Comparison of ENCODE assay signal across 19 cellular contexts in the genomic region with DNA sequence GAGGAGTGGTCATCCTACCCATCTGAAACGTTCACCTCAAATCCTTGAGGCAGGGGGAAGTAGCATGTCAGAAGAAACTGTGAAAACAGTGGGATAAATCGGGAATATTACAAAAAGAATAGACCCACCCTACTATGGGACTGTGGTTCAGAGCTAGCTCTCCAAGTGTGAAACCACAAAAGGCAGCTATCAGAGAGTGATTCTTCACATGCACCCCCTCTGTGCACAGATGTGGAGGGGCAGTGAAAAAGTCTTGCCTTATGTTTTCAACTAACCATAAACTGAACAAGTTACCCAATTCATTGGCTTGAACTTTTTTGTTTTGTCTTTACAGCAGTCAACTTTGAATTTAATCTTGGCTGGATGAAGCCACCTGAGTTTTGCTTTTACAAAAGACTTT.
DNase-seq lines count a peak whose midpoint lies in the region; ATAC-seq lines count a peak whose summit lies in the region.
"Had no signal": no experiment of that assay in that cellular context is flagged by ENCODE, and none has a peak within 500 bp of the region (broad histone marks: within the 10 kb centered on the region; RNA-seq: fewer than 3 reads in every experiment).

No MANE protein-coding gene starts in this region.

- peak; percentile 34 for DNase-seq in activated CD8-positive, alpha-beta T cell treated with anti-CD3 and anti-CD28 coated beads, Interleukin-2, amount 10 ng/mL, durations not matched to agents 7 days and 5 days
- DNase-seq in natural killer cell treated with Interleukin-12 subunit alpha and Interleukin-12 subunit beta and Interleukin-15 and Interleukin-18, amount 100 ng/mL, for 72 hours (ENCODE audit: low spot score): peak; percentile 60
- no peak for DNase-seq in LoVo (ENCODE audit: low spot score)
- no peak for DNase-seq in NCI-H2171 treated with DMSO at 0.1 percent for 48 hours (lab: John Stamatoyannopoulos, UW)
- no peak for DNase-seq in cerebellar cortex (ENCODE audit: low spot score)
- DNase-seq: activated CD4-positive, alpha-beta T cell treated with anti-CD3 and anti-CD28 coated beads, Interleukin-2, amount 10 ng/mL, durations not matched to agents 7 days and 5 days; AML-193; amniotic stem cell; COR-L47; kidney glomerular epithelial cell; MG63; PC-9; SIG-M5; spleen; stimulated activated CD4-positive, alpha-beta T cell treated with anti-CD3 and anti-CD28 coated beads, Interleukin-4, amount 100 ng/mL, for 24 hours; T-helper 1 cell had no signal

- no peak overlapping the region for H3K4me3 Mint-ChIP-seq in activated CD8-positive, alpha-beta T cell treated with anti-CD3 and anti-CD28 coated beads, Interleukin-2, amount 10 ng/mL, durations not matched to agents 7 days and 5 days
- no peak overlapping the region for H3K4me3 Mint-ChIP-seq in natural killer cell treated with Interleukin-12 subunit alpha and Interleukin-12 subunit beta and Interleukin-15 and Interleukin-18, amount 100 ng/mL, for 72 hours
- H3K4me3 Mint-ChIP-seq: activated CD4-positive, alpha-beta T cell treated with anti-CD3 and anti-CD28 coated beads, Interleukin-2, amount 10 ng/mL, durations not matched to agents 7 days and 5 days had no signal

- H3K27me3 Mint-ChIP-seq in activated CD8-positive, alpha-beta T cell treated with anti-CD3 and anti-CD28 coated beads, Interleukin-2, amount 10 ng/mL, durations not matched to agents 7 days and 5 days (ENCODE audit: low read depth): no peaks in the 10 kb centered on the region
- H3K27me3 Mint-ChIP-seq in natural killer cell treated with Interleukin-12 subunit alpha and Interleukin-12 subunit beta and Interleukin-15 and Interleukin-18, amount 100 ng/mL, for 72 hours: no peaks in the 10 kb centered on the region
- H3K27me3 Mint-ChIP-seq: activated CD4-positive, alpha-beta T cell treated with anti-CD3 and anti-CD28 coated beads, Interleukin-2, amount 10 ng/mL, durations not matched to agents 7 days and 5 days had no signal

- peak overlapping the region; percentile 53 for H3K27ac Mint-ChIP-seq in activated CD8-positive, alpha-beta T cell treated with anti-CD3 and anti-CD28 coated beads, Interleukin-2, amount 10 ng/mL, durations not matched to agents 7 days and 5 days
- no peak overlapping the region for H3K27ac Mint-ChIP-seq in natural killer cell treated with Interleukin-12 subunit alpha and Interleukin-12 subunit beta and Interleukin-15 and Interleukin-18, amount 100 ng/mL, for 72 hours
- H3K27ac Mint-ChIP-seq: activated CD4-positive, alpha-beta T cell treated with anti-CD3 and anti-CD28 coated beads, Interleukin-2, amount 10 ng/mL, durations not matched to agents 7 days and 5 days had no signal

- CTCF ChIA-PET in activated CD8-positive, alpha-beta T cell treated with anti-CD3 and anti-CD28 coated beads, Interleukin-2, amount 10 ng/mL, durations not matched to agents 7 days and 5 days (lab: Charles Lee): no interaction called here

- peaks cover 36% of the 10 kb centered on the region for H3K4me1 Mint-ChIP-seq in activated CD8-positive, alpha-beta T cell treated with anti-CD3 and anti-CD28 coated beads, Interleukin-2, amount 10 ng/mL, durations not matched to agents 7 days and 5 days (ENCODE audit: low read depth)
- H3K4me1 Mint-ChIP-seq in natural killer cell treated with Interleukin-12 subunit alpha and Interleukin-12 subunit beta and Interleukin-15 and Interleukin-18, amount 100 ng/mL, for 72 hours (ENCODE audit: low read depth in 2 of 2): peaks cover 30 to 34% of the 10 kb centered on the region in 2 donors

- no peaks in the 10 kb centered on the region for H3K9me3 Mint-ChIP-seq in activated CD8-positive, alpha-beta T cell treated with anti-CD3 and anti-CD28 coated beads, Interleukin-2, amount 10 ng/mL, durations not matched to agents 7 days and 5 days (ENCODE audit: insufficient read depth)
- no peaks in the 10 kb centered on the region for H3K9me3 Mint-ChIP-seq in natural killer cell treated with Interleukin-12 subunit alpha and Interleukin-12 subunit beta and Interleukin-15 and Interleukin-18, amount 100 ng/mL, for 72 hours
- H3K9me3 Mint-ChIP-seq: activated CD4-positive, alpha-beta T cell treated with anti-CD3 and anti-CD28 coated beads, Interleukin-2, amount 10 ng/mL, durations not matched to agents 7 days and 5 days had no signal

- ATAC-seq in GM18511 (IDR thresholded peaks at IDR 0.05; ENCODE audit: unreplicated experiment) (peak; percentile 66), HG03460 (IDR thresholded peaks at IDR 0.05; ENCODE audit: unreplicated experiment) (peak; percentile 54), GM18873 (IDR thresholded peaks at IDR 0.05; ENCODE audit: low FRiP score, unreplicated experiment) (no peak)
- ATAC-seq in activated CD8-positive, alpha-beta T cell treated with anti-CD3 and anti-CD28 coated beads, Interleukin-2, amount 10 ng/mL, durations not matched to agents 7 days and 5 days: peak; percentile 64
- peak; percentile 58 to 72 for ATAC-seq in natural killer cell treated with Interleukin-12 subunit alpha and Interleukin-12 subunit beta and Interleukin-15 and Interleukin-18, amount 100 ng/mL, for 72 hours

- POLR2A ChIA-PET in activated CD8-positive, alpha-beta T cell treated with anti-CD3 and anti-CD28 coated beads, Interleukin-2, amount 10 ng/mL, durations not matched to agents 7 days and 5 days (lab: Charles Lee): no interaction called here

- H3K36me3 Mint-ChIP-seq in activated CD8-positive, alpha-beta T cell treated with anti-CD3 and anti-CD28 coated beads, Interleukin-2, amount 10 ng/mL, durations not matched to agents 7 days and 5 days (ENCODE audit: low read depth): no peaks in the 10 kb centered on the region
- H3K36me3 Mint-ChIP-seq in natural killer cell treated with Interleukin-12 subunit alpha and Interleukin-12 subunit beta and Interleukin-15 and Interleukin-18, amount 100 ng/mL, for 72 hours: no peaks in the 10 kb centered on the region

Comparison
In these comparisons a context has a peak if more than half of its experiments do, and no peak if none do; other contexts are left out.
1. DNase-seq: peak in activated CD8-positive, alpha-beta T cell treated with anti-CD3 and anti-CD28 coated beads, Interleukin-2, amount 10 ng/mL, durations not matched to agents 7 days and 5 days (single experiment) and natural killer cell treated with Interleukin-12 subunit alpha and Interleukin-12 subunit beta and Interleukin-15 and Interleukin-18, amount 100 ng/mL, for 72 hours (single experiment); none in LoVo (single experiment), NCI-H2171 treated with DMSO at 0.1 percent for 48 hours (single experiment) and cerebellar cortex (single experiment).